In genomic region chr19:43582495-43582894, GRCh38 we compare ENCODE assay signal across 20 cellular contexts. TPM values are rescaled to one million over a fixed set of nuclear protein-coding genes. Genes with fewer than 3 reads are reported as not detected.
"Had no signal": no experiment of that assay in that cellular context is flagged by ENCODE, and none has a peak within 500 bp of the region (broad histone marks: within the 10 kb centered on the region; RNA-seq: fewer than 3 reads in every experiment).

No MANE protein-coding gene starts in this region.

- H3K27me3 Mint-ChIP-seq: stimulated activated memory B cell treated with anti-CD40 and anti-IgM and Interleukin-4, amounts not matched to agents 10 μg/mL and 1 μg/mL and 100 μg/mL, for 72 hours had no signal

- H3K4me3 Mint-ChIP-seq: endodermal cell; stimulated activated memory B cell treated with anti-CD40 and anti-IgM and Interleukin-4, amounts not matched to agents 10 μg/mL and 1 μg/mL and 100 μg/mL, for 72 hours had no signal

- H3K27me3 ChIP-seq: heart left ventricle, upper lobe of left lung had no signal

- DNase-seq: activated CD4-positive, alpha-beta T cell treated with anti-CD3 and anti-CD28 coated beads for 1 hour; activated CD4-positive, alpha-beta T cell treated with anti-CD3 and anti-CD28 coated beads, Interleukin-2, amount 50 U/mL, for 4 hours; activated gamma-delta T cell; activated naive CD4-positive, alpha-beta T cell treated with anti-CD3 and anti-CD28 coated beads, Interleukin-2, amount 50 U/mL, for 16 hours; activated naive CD8-positive, alpha-beta T cell treated with anti-CD3 and anti-CD28 coated beads, Interleukin-2, amount 50 U/mL, for 24 hours; activated T-cell treated with anti-CD3 and anti-CD28 coated beads, Interleukin-2, amount 50 U/mL, for 72 hours; cerebellar nuclear complex; cortex of kidney; endodermal cell; heart left ventricle; left ventricle myocardium superior; midbrain; occipital lobe; small intestine; stimulated activated CD4-positive, alpha-beta T cell treated with anti-CD3 and anti-CD28 coated beads, Interleukin-2, amount 100 ng/mL, for 24 hours; upper lobe of left lung; WERI-Rb-1 had no signal

- H3K36me3 ChIP-seq: WERI-Rb-1 had no signal

- H3K27ac Mint-ChIP-seq: activated naive CD8-positive, alpha-beta T cell treated with anti-CD3 and anti-CD28 coated beads, Interleukin-2, amount 50 U/mL, for 24 hours; endodermal cell; stimulated activated memory B cell treated with anti-CD40 and anti-IgM and Interleukin-4, amounts not matched to agents 10 μg/mL and 1 μg/mL and 100 μg/mL, for 72 hours had no signal

- H3K9me3 Mint-ChIP-seq: activated naive CD8-positive, alpha-beta T cell treated with anti-CD3 and anti-CD28 coated beads, Interleukin-2, amount 50 U/mL, for 24 hours; activated T-cell treated with anti-CD3 and anti-CD28 coated beads, Interleukin-2, amount 50 U/mL, for 72 hours; endodermal cell; stimulated activated memory B cell treated with anti-CD40 and anti-IgM and Interleukin-4, amounts not matched to agents 10 μg/mL and 1 μg/mL and 100 μg/mL, for 72 hours; T-helper 2 cell treated with Interferon-gamma antibody and Interleukin-4, amounts not matched to agents 5 μg/mL and 100 μg/mL, for 36 hours had no signal

- H3K9me3 ChIP-seq: heart left ventricle, upper lobe of left lung had no signal

- ATAC-seq: activated naive CD8-positive, alpha-beta T cell treated with anti-CD3 and anti-CD28 coated beads, Interleukin-2, amount 50 U/mL, for 24 hours; activated T-cell treated with anti-CD3 and anti-CD28 coated beads, Interleukin-2, amount 50 U/mL, for 72 hours; heart left ventricle; left ventricle myocardium superior; sciatic nerve; stimulated activated memory B cell treated with anti-CD40 and anti-IgM and Interleukin-4, amounts not matched to agents 10 μg/mL and 1 μg/mL and 100 μg/mL, for 72 hours had no signal

- H3K27ac ChIP-seq: upper lobe of left lung, WERI-Rb-1 had no signal

- H3K4me3 ChIP-seq: heart left ventricle, upper lobe of left lung had no signal

RNA-seq across cellular contexts. Expression of gene SRRM5, which starts 29.4 kb away (rescaled TPM):
- total RNA-seq: occipital lobe had no signal
